ENCODE assay signal across 19 cellular contexts in genomic region chr10:27020243-27020642, GRCh38.
A peak's percentile ranks its signal among the peaks of the same experiment; 100 is the strongest.
DNase-seq lines count a peak whose midpoint lies in the region; ATAC-seq and TF ChIP-seq lines count a peak whose summit lies in the region.
"Had no signal": no experiment of that assay in that cellular context is flagged by ENCODE, and none has a peak within 500 bp of the region (broad histone marks: within the 10 kb centered on the region; RNA-seq: fewer than 3 reads in every experiment).

No MANE protein-coding gene starts in this region.

- peaks cover 13% of the 10 kb centered on the region for H3K4me1 ChIP-seq in left ventricle myocardium inferior
- peaks cover 3% of the 10 kb centered on the region for H3K4me1 ChIP-seq in right cardiac atrium (ENCODE audit: control insufficient read depth, insufficient read depth, low read length)
- no peaks in the 10 kb centered on the region for H3K4me1 ChIP-seq in vagina

- H3K9me3 Mint-ChIP-seq in activated T-helper 1 cell treated with anti-CD3 and anti-CD28 coated beads, Interleukin-12 subunit alpha, Interleukin-12 subunit beta, Interleukin-2, Interleukin-4 antibody, amounts not matched to agents 30 ng/mL and 10 ng/mL and 1 ng/mL, durations not matched to agents 14 hours and 24 hours and 36 hours = no peaks in the 10 kb centered on the region
- H3K9me3 Mint-ChIP-seq: CD14-positive monocyte; CD4-positive, alpha-beta memory T cell; GM23338; HFFc6 had no signal

- DNase-seq in Right ventricle myocardium inferior (ENCODE audit: missing footprints) (no peak), left ventricle myocardium inferior (no peak), EH (ENCODE audit: low read depth) (peak; percentile 2), right cardiac atrium (no peak), vagina (ENCODE audit: extremely low spot score in 2 of 2) (no peak), SHP77 treated with DMSO at 0.1 percent for 48 hours (lab: John Stamatoyannopoulos, UW) (no peak)
- no peak for DNase-seq in activated T-helper 1 cell treated with anti-CD3 and anti-CD28 coated beads, Interleukin-12 subunit alpha, Interleukin-12 subunit beta, Interleukin-2, Interleukin-4 antibody, amounts not matched to agents 30 ng/mL and 10 ng/mL and 1 ng/mL, durations not matched to agents 14 hours and 24 hours and 36 hours (ENCODE audit: low spot score)
- DNase-seq: Calu3; CD4-positive, alpha-beta memory T cell; DMS79 treated with DMSO at 0.1 percent for 48 hours; HFFc6 had no signal

- H3K4me3 ChIP-seq in left ventricle myocardium inferior = no peak overlapping the region
- no peak overlapping the region for H3K4me3 ChIP-seq in right cardiac atrium (ENCODE audit: low read length)
- no peak overlapping the region for H3K4me3 ChIP-seq in vagina
- H3K4me3 ChIP-seq: BLaER1, GM12878, GM23338 had no signal

- no peak for TF ChIP-seq POLR2A in vagina (IDR thresholded peaks at IDR 0.05)

- peak overlapping the region; percentile 59 for H3K27ac Mint-ChIP-seq in activated T-helper 1 cell treated with anti-CD3 and anti-CD28 coated beads, Interleukin-12 subunit alpha, Interleukin-12 subunit beta, Interleukin-2, Interleukin-4 antibody, amounts not matched to agents 30 ng/mL and 10 ng/mL and 1 ng/mL, durations not matched to agents 14 hours and 24 hours and 36 hours
- H3K27ac Mint-ChIP-seq: GM23338, HFFc6 had no signal

- H3K27me3 ChIP-seq in left ventricle myocardium inferior (ENCODE audit: low read depth) (no peaks in the 10 kb centered on the region), right cardiac atrium (ENCODE audit: control insufficient read depth, insufficient read depth) (no peaks in the 10 kb centered on the region), vagina (no peaks in the 10 kb centered on the region)
- H3K27me3 ChIP-seq: BLaER1 had no signal

- H3K36me3 ChIP-seq in left ventricle myocardium inferior (peaks cover 21% of the 10 kb centered on the region), vagina (no peaks in the 10 kb centered on the region)
- H3K36me3 ChIP-seq: BLaER1 had no signal

- H3K9me3 ChIP-seq in left ventricle myocardium inferior (replicated peaks) (no peaks in the 10 kb centered on the region), right cardiac atrium (ENCODE audit: control insufficient read depth, low read length) (no peaks in the 10 kb centered on the region), vagina (no peaks in the 10 kb centered on the region)
- H3K9me3 ChIP-seq: BLaER1 had no signal

- H3K27ac ChIP-seq in left ventricle myocardium inferior (replicated peaks) = no peak overlapping the region
- no peak overlapping the region for H3K27ac ChIP-seq in right cardiac atrium (ENCODE audit: low read length)
- no peak overlapping the region for H3K27ac ChIP-seq in vagina
- H3K27ac ChIP-seq: 22Rv1, BLaER1, HL-60 had no signal

- no peak overlapping the region for H3K4me3 Mint-ChIP-seq in activated T-helper 1 cell treated with anti-CD3 and anti-CD28 coated beads, Interleukin-12 subunit alpha, Interleukin-12 subunit beta, Interleukin-2, Interleukin-4 antibody, amounts not matched to agents 30 ng/mL and 10 ng/mL and 1 ng/mL, durations not matched to agents 14 hours and 24 hours and 36 hours
- H3K4me3 Mint-ChIP-seq: CD14-positive monocyte; CD4-positive, alpha-beta memory T cell; GM23338; HFFc6 had no signal

- H3K4me1 Mint-ChIP-seq in activated T-helper 1 cell treated with anti-CD3 and anti-CD28 coated beads, Interleukin-12 subunit alpha, Interleukin-12 subunit beta, Interleukin-2, Interleukin-4 antibody, amounts not matched to agents 30 ng/mL and 10 ng/mL and 1 ng/mL, durations not matched to agents 14 hours and 24 hours and 36 hours (ENCODE audit: low read depth) = peaks cover 16% of the 10 kb centered on the region
- H3K4me1 Mint-ChIP-seq: CD14-positive monocyte had no signal

- intact Hi-C loops in Right ventricle myocardium inferior (cut with DNase I) (no loop called here), left ventricle myocardium inferior (cut with micrococcal nuclease) (no loop called here), right cardiac atrium (cut with DNase I) (no loop called here), vagina (cut with DNase I) (no loop called here)
- intact Hi-C loops in activated T-helper 1 cell treated with anti-CD3 and anti-CD28 coated beads, Interleukin-12 subunit alpha, Interleukin-12 subunit beta, Interleukin-2, Interleukin-4 antibody, amounts not matched to agents 30 ng/mL and 10 ng/mL and 1 ng/mL, durations not matched to agents 14 hours and 24 hours and 36 hours (cut with micrococcal nuclease) = no loop called here

- TF ChIP-seq CTCF in left ventricle myocardium inferior (IDR thresholded peaks at IDR 0.05; ENCODE audit: borderline replicate concordance) = no peak
- no peak for TF ChIP-seq CTCF in vagina (IDR thresholded peaks at IDR 0.05)

- H3K27me3 Mint-ChIP-seq in activated T-helper 1 cell treated with anti-CD3 and anti-CD28 coated beads, Interleukin-12 subunit alpha, Interleukin-12 subunit beta, Interleukin-2, Interleukin-4 antibody, amounts not matched to agents 30 ng/mL and 10 ng/mL and 1 ng/mL, durations not matched to agents 14 hours and 24 hours and 36 hours (ENCODE audit: insufficient read depth) = peaks cover 2% of the 10 kb centered on the region
- H3K27me3 Mint-ChIP-seq: CD4-positive, alpha-beta memory T cell had no signal

- peaks cover 12% of the 10 kb centered on the region for H3K36me3 Mint-ChIP-seq in activated T-helper 1 cell treated with anti-CD3 and anti-CD28 coated beads, Interleukin-12 subunit alpha, Interleukin-12 subunit beta, Interleukin-2, Interleukin-4 antibody, amounts not matched to agents 30 ng/mL and 10 ng/mL and 1 ng/mL, durations not matched to agents 14 hours and 24 hours and 36 hours (ENCODE audit: low read depth)

- 59% methylated on average over 5 of the region's 5 CpGs for WGBS in right cardiac atrium

- ATAC-seq in Right ventricle myocardium inferior = peak; percentile 48
- ATAC-seq in right cardiac atrium = peak; percentile 78
- no peak for ATAC-seq in GM18907 (IDR thresholded peaks at IDR 0.05; ENCODE audit: unreplicated experiment)
- ATAC-seq: GM12878, GM23338, HCT116 had no signal
